In the genomic region with DNA sequence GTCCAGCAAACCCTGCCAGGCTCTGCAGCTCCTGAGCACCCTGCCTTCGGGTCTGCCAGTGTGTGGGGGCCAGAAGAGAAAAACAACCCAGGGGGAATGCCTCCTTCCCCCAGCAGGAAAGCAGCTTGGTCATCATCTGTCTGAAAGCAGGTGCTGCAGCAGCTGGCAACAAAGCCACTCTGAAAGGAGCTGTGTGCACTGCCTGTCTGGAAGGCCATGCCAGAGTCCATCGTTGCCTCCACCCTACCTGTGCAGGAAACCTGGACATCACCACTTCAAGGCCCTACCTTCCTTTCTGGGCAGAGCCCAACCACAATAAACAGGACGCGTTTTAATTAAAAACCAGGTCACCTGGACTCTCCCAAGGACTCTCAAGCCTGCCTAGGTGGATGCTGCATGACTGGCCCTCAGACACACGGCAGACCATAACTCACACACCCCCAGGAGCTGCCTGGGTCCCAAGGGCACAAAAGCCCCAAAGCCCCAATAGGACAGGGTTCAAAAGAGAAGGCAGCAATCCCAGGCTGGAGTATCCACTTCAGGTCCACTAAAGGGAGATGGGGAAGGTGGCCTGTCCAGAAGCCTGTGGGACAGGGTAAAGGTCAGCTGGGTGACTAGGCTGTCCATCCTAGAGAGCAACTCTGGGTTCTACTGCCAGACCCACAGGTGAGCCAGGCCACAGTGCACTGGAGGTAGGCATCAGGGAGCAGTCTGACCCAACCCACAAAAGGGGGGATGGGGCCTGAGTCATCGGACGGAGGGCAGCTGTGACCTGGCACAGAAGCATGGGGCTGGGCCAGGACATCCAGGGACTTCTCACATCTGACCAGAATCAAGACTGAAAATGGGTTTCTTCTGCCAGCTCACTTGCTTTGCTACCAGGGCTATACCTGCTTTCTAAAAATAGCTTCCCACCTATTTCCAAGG, we compare ENCODE assay signal across 9 cellular contexts. TPM values are rescaled to one million over a fixed set of nuclear protein-coding genes. Genes with fewer than 3 reads are reported as not detected.
DNase-seq lines count a peak whose midpoint lies in the region; ATAC-seq, FAIRE-seq and TF ChIP-seq lines count a peak whose summit lies in the region.
"Had no signal": no experiment of that assay in that cellular context is flagged by ENCODE, and none has a peak within 500 bp of the region (broad histone marks: within the 10 kb centered on the region; RNA-seq: fewer than 3 reads in every experiment).

No MANE protein-coding gene starts in this region.

- H3K9me1 ChIP-seq in K562 (ENCODE audit: control insufficient read depth, insufficient read depth, low read length) = peaks cover 21% of the 10 kb centered on the region

- H3K9ac ChIP-seq in BLaER1 (no peak overlapping the region), K562 (ENCODE audit: insufficient read depth in 1 of 2, low read depth in 2 of 2, low read length in 2 of 2) (peak overlapping the region in 1 of 2 experiments; percentile 56; a peak in 2 of 4 replicates)

- peaks cover 1 to 2% (median 1%) of the 10 kb centered on the region in 3 donors for H3K27me3 Mint-ChIP-seq in CD14-positive monocyte (ENCODE audit: low read depth in 3 of 3)

- peak overlapping the region; percentile 15; the same call in 1 of the 2 replicates for H3K4me2 ChIP-seq in BLaER1
- no peak overlapping the region for H3K4me2 ChIP-seq in K562 (ENCODE audit: insufficient read depth, low read length)

- H4K20me1 ChIP-seq in BLaER1 = peaks cover 100% of the 10 kb centered on the region
- H4K20me1 ChIP-seq in K562 (replicated peaks; ENCODE audit: control insufficient read depth, insufficient read depth, low read length) = peaks cover 53% of the 10 kb centered on the region; the same call in 1 of the 2 replicates

- ATAC-seq in K562 (peak; percentile 7), lung (ENCODE audit: insufficient read depth, low FRiP score) (no peak)

- H3K4me1 ChIP-seq in BLaER1 (peaks cover 63% of the 10 kb centered on the region), K562 (replicated peaks in 1 of 2; ENCODE audit: control insufficient read depth in 2 of 2, insufficient read depth in 2 of 2, low read length in 2 of 2) (peaks cover 11 to 73% of the 10 kb centered on the region in 2 experiments), lung (ENCODE audit: control insufficient read depth in 2 of 2, insufficient read depth in 2 of 2, low read length in 2 of 2) (peaks cover 0 to 43% of the 10 kb centered on the region in 2 donors)

- WGBS in K562 (ENCODE audit: insufficient coverage, low coverage, missing lambda C conversion rate) = 84% methylated on average over 7 of the region's 7 CpGs
- WGBS in lung, 2 donors = 62 to 81% methylated on average over 7 of the region's 7 CpGs

- H3K4me3 ChIP-seq in BLaER1 (no peak overlapping the region), K562 (no peak overlapping the region), lung (no peak overlapping the region), coronary artery (no peak overlapping the region)
- H3K4me3 ChIP-seq: SJCRH30 had no signal

- H3K9me3 Mint-ChIP-seq in CD14-positive monocyte = peaks cover 0 to 7% (median 3%) of the 10 kb centered on the region in 7 donors

- 0 out of 6 replicates have a peak, but pooled peaks of 1 of the 3 experiments have one; percentile 1 for TF ChIP-seq CTCF in K562 (IDR thresholded peaks at IDR 0.05 in 2 of 3, conservative IDR thresholded peaks at IDR 0.05 in 1 of 3; ENCODE audit: insufficient read depth in 2 of 3, low read depth in 1 of 3, low read length in 3 of 3)
- no peak for TF ChIP-seq CTCF in lung (IDR thresholded peaks at IDR 0.05; ENCODE audit: control extremely low read depth, extremely low read depth)
- no peak for TF ChIP-seq CTCF in coronary artery (IDR thresholded peaks at IDR 0.05)
- no peak for TF ChIP-seq CTCF in CD14-positive monocyte (IDR thresholded peaks at IDR 0.05)

- peaks cover 28% of the 10 kb centered on the region for H3K4me1 Mint-ChIP-seq in CD14-positive monocyte

- TF ChIP-seq POLR2A in K562 (conservative IDR thresholded peaks at IDR 0.05) = no peak

- TF ChIP-seq EP300 in K562 (IDR thresholded peaks at IDR 0.05; ENCODE audit: low read length) = no peak

- peak overlapping the region in 1 of 7 donors; percentile 13 for H3K27ac Mint-ChIP-seq in CD14-positive monocyte

- peaks cover 59% of the 10 kb centered on the region for H3K36me3 ChIP-seq in BLaER1
- peaks cover 60% of the 10 kb centered on the region for H3K36me3 ChIP-seq in K562 (ENCODE audit: control insufficient read depth, insufficient read depth, low read length)
- peaks cover 0 to 14% of the 10 kb centered on the region in 2 donors for H3K36me3 ChIP-seq in lung (ENCODE audit: control insufficient read depth in 2 of 2, insufficient read depth in 2 of 2, low read length in 2 of 2)

- intact Hi-C loops in K562 (cut with micrococcal nuclease) = no loop called here
- intact Hi-C loops in CD14-positive monocyte (cut with micrococcal nuclease) = no loop called here

- POLR2A ChIA-PET in K562 (lab: Yijun Ruan, JAX) = interaction anchor here (0.5 to 13.6 kb wide), 24 partner anchors 7 to 1779 kb away, joined by 3 to 247 read pairs (median 4); no protein-coding TSS in a partner anchor

- no TSS peak for BruUV-seq in K562 (replicated peaks; lab: Mats Ljungman, UMichigan)

- H2AFZ ChIP-seq in K562 (ENCODE audit: low read depth, low read length) = no peak overlapping the region

- no peak overlapping the region for H3K4me3 Mint-ChIP-seq in CD14-positive monocyte

- FAIRE-seq in K562 (lab: Jason Lieb, UNC) = no peak

- TF ChIP-seq RAD21 in K562 (CRISPR knock-in tag; conservative IDR thresholded peaks at IDR 0.05 in 1 of 2, IDR thresholded peaks at IDR 0.05 in 1 of 2) = no peak

- H3K79me2 ChIP-seq in K562 (ENCODE audit: control insufficient read depth, insufficient read depth, low read length) = peaks cover 48% of the 10 kb centered on the region

- H3K27ac ChIP-seq in BLaER1 = 0 out of 2 replicates have a peak overlapping the region, but pooled peaks have one; percentile 12
- no peak overlapping the region for H3K27ac ChIP-seq in K562 (ENCODE audit: extremely low read depth, low read depth, low read length)
- H3K27ac ChIP-seq in lung (ENCODE audit: low read depth in 1 of 2, low read length in 1 of 2) = peak overlapping the region in 1 of 2 donors; percentile 59
- no peak overlapping the region for H3K27ac ChIP-seq in coronary artery
- H3K27ac ChIP-seq: SJCRH30 had no signal

- peaks cover 16 to 31% of the 10 kb centered on the region in 2 donors for H3K36me3 Mint-ChIP-seq in CD14-positive monocyte

- DNase-seq in HS-5 (ENCODE audit: low read depth) = peak; percentile 18
- peak in 2 of 4 experiments; percentile 82 to 83 for DNase-seq in K562 (ENCODE audit: extremely low read depth in 1 of 4, low spot score in 3 of 4)
- DNase-seq in lung (ENCODE audit: low spot score) = peak; percentile 65
- DNase-seq in coronary artery (ENCODE audit: low spot score) = no peak
- DNase-seq in NK-92 treated with Interleukin-12 subunit alpha and Interleukin-12 subunit beta, amount 100 ng/mL, for 24 hours (lab: John Stamatoyannopoulos, UW) = no peak
- no peak for DNase-seq in CD14-positive monocyte (ENCODE audit: low spot score)
- DNase-seq in AG08396 (ENCODE audit: low spot score) = no peak

- H3K27me3 ChIP-seq in BLaER1 (no peaks in the 10 kb centered on the region), K562 (ENCODE audit: control insufficient read depth in 2 of 2, insufficient read depth in 2 of 2, low read length in 2 of 2) (no peaks in the 10 kb centered on the region), lung (ENCODE audit: control insufficient read depth, insufficient read depth) (no peaks in the 10 kb centered on the region)
- H3K27me3 ChIP-seq: SJCRH30 had no signal

- in situ Hi-C loops in K562 (cut with MboI) = no loop called here

- H3K9me3 ChIP-seq in BLaER1 (no peaks in the 10 kb centered on the region), K562 (replicated peaks; ENCODE audit: control insufficient read depth, insufficient read depth, low read depth, low read length) (peaks cover 5% of the 10 kb centered on the region; the same call in 1 of the 2 replicates), lung (ENCODE audit: control insufficient read depth in 2 of 2, insufficient read depth in 1 of 2, low read length in 1 of 2) (no peaks in the 10 kb centered on the region)
- H3K9me3 ChIP-seq: SJCRH30 had no signal

- CTCF ChIA-PET in K562 (lab: Yijun Ruan, JAX; ENCODE audit: low intra/inter-chr PET ratio) = no interaction called here

RNA-seq across cellular contexts. Expression of a gene that starts 6.1 kb away (rescaled TPM):
- 5.3 and 21.3 TPM in 2 replicates for total RNA-seq in K562 (2011; cell fraction: chromatin; rRNA removed; ENCODE audit: low replicate concordance)
- total RNA-seq in K562 (2011; cell fraction: nucleolus; rRNA removed) = 21.8 and 25.5 TPM in 2 replicates
- 7.3 and 7.8 TPM in 2 replicates for total RNA-seq in K562 (2011; cell fraction: nucleoplasm; rRNA removed)
- total RNA-seq in K562 (2014; rRNA removed) (48.9 and 69.1 TPM in 2 replicates), K562 (2014; rRNA removed; fragmentation: Illumina TruSeq; extraction: Trizol) (0.57 and 0.84 TPM in 2 replicates), K562 (2015; rRNA removed; fragmentation: Illumina TruSeq; extraction: Trizol) (17.8 and 20.6 TPM in 2 replicates), K562 (2021) (50.5 and 55.3 TPM in 2 replicates), lung (1 to 10 TPM; 4.5 to 9.3 TPM)
- polyA plus RNA-seq in K562 (2011; rRNA removed) (10.2 and 35.0 TPM in 2 replicates), K562 (2014; fragmentation: Illumina TruSeq; extraction: Trizol) (1.9 and 18.0 TPM in 2 replicates), K562 (2014; fragmentation: Nextera tagmentation; extraction: Ambion mirVana) (1 to 10 TPM in 1 of 2 experiments, under 1 TPM in 1; 0.56 to 3.5 TPM), K562 (2014; rRNA removed) (40.7 and 41.3 TPM in 2 replicates), lung (1 to 10 TPM; 5.1 to 8.3 TPM), CD14-positive monocyte (1 to 10 TPM; 4.8 to 6.0 TPM)
- polyA plus RNA-seq in K562 (2011; cell fraction: cytosol; rRNA removed) = 37.2 and 43.8 TPM in 2 replicates
- polyA plus RNA-seq in K562 (2011; cell fraction: nucleus; rRNA removed) = 33.2 and 43.3 TPM in 2 replicates
- 42.2 and 62.2 TPM in 2 replicates for polyA plus RNA-seq in K562 (2012)
- 2.8 and 3.7 TPM in 2 replicates for polyA minus RNA-seq in K562 (2011; rRNA and poly(A)+ RNA removed)
- polyA minus RNA-seq in K562 (2011; cell fraction: cytosol; rRNA and poly(A)+ RNA removed) = 13.2 and 33.0 TPM in 2 replicates
- polyA minus RNA-seq in K562 (2011; cell fraction: nucleus; rRNA and poly(A)+ RNA removed) = 12.0 and 14.3 TPM in 2 replicates

RNA-seq across cellular contexts. Expression of a gene that starts 6.1 kb away (rescaled TPM):
- total RNA-seq in K562 (2011; cell fraction: chromatin; rRNA removed; ENCODE audit: low replicate concordance) = 82.4 and 192 TPM in 2 replicates
- 134 and 166 TPM in 2 replicates for total RNA-seq in K562 (2011; cell fraction: nucleolus; rRNA removed)
- total RNA-seq in K562 (2011; cell fraction: nucleoplasm; rRNA removed) = 107 and 110 TPM in 2 replicates
- total RNA-seq in K562 (2014; rRNA removed) = 32.5 and 42.0 TPM in 2 replicates
- total RNA-seq in K562 (2014; rRNA removed; fragmentation: Illumina TruSeq; extraction: Trizol) = 16.3 and 19.8 TPM in 2 replicates
- total RNA-seq in K562 (2015; rRNA removed; fragmentation: Illumina TruSeq; extraction: Trizol) = 26.2 and 28.8 TPM in 2 replicates
- 75.4 and 75.5 TPM in 2 replicates for total RNA-seq in K562 (2021)
- 32.7 and 82.6 TPM in 2 replicates for polyA plus RNA-seq in K562 (2011; rRNA removed)
- 68.8 and 74.9 TPM in 2 replicates for polyA plus RNA-seq in K562 (2011; cell fraction: cytosol; rRNA removed)
- 124 and 157 TPM in 2 replicates for polyA plus RNA-seq in K562 (2011; cell fraction: nucleus; rRNA removed)
- polyA plus RNA-seq in K562 (2012) = 40.3 and 56.9 TPM in 2 replicates
- polyA plus RNA-seq in K562 (2014; fragmentation: Illumina TruSeq; extraction: Trizol) = 39.2 and 40.1 TPM in 2 replicates
- 10 to 100 TPM; 23.6 to 33.7 TPM for polyA plus RNA-seq in K562 (2014; fragmentation: Nextera tagmentation; extraction: Ambion mirVana)
- polyA plus RNA-seq in K562 (2014; rRNA removed) = 28.2 and 31.2 TPM in 2 replicates
- 49.5 and 66.5 TPM in 2 replicates for polyA minus RNA-seq in K562 (2011; rRNA and poly(A)+ RNA removed)
- 31.7 and 46.0 TPM in 2 replicates for polyA minus RNA-seq in K562 (2011; cell fraction: cytosol; rRNA and poly(A)+ RNA removed)
- polyA minus RNA-seq in K562 (2011; cell fraction: nucleus; rRNA and poly(A)+ RNA removed) = 42.7 and 85.4 TPM in 2 replicates
- 10 to 100 TPM; 11.4 to 22.7 TPM for total RNA-seq in lung
- 10 to 100 TPM in 1 of 2 donors, 1 to 10 TPM in 1; 7.4 to 11.7 TPM for polyA plus RNA-seq in lung
- polyA plus RNA-seq in CD14-positive monocyte = 1 to 10 TPM; 1.4 to 1.5 TPM

Comparison
In these comparisons a context has a peak if more than half of its experiments do, and no peak if none do; other contexts are left out.
1. DNase-seq: peak in HS-5 (single experiment) and lung (single experiment); none in coronary artery (single experiment), NK-92 treated with Interleukin-12 subunit alpha and Interleukin-12 subunit beta, amount 100 ng/mL, for 24 hours (single experiment), CD14-positive monocyte (single experiment) and AG08396 (single experiment).